In genomic region chr2:19359021-19359357, GRCh38 we compare ENCODE assay signal across 11 cellular contexts. TPM values are rescaled to one million over a fixed set of nuclear protein-coding genes. Genes with fewer than 3 reads are reported as not detected.
A peak's percentile ranks its signal among the peaks of the same experiment; 100 is the strongest.
DNase-seq lines count a peak whose midpoint lies in the region; ATAC-seq and TF ChIP-seq lines count a peak whose summit lies in the region.
"Had no signal": no experiment of that assay in that cellular context is flagged by ENCODE, and none has a peak within 500 bp of the region (broad histone marks: within the 10 kb centered on the region; RNA-seq: fewer than 3 reads in every experiment).

No MANE protein-coding gene starts in this region.

- H3K4me3 Mint-ChIP-seq in progenitor cell of endocrine pancreas (ENCODE audit: low read depth): peak overlapping the region; percentile 85

- intact Hi-C loops in right cardiac atrium (cut with DNase I): loop anchor here in 2 of 4 donors (10.0 kb wide), 2 partner anchors 364 to 374 kb away; no protein-coding TSS in a partner anchor
- intact Hi-C loops in left colon (cut with DNase I, micrococcal nuclease): no loop called here

- TF ChIP-seq CTCF in RWPE2 (IDR thresholded peaks at IDR 0.05; ENCODE audit: poor library complexity, severe bottlenecking) (no peak), progenitor cell of endocrine pancreas (IDR thresholded peaks at IDR 0.05; ENCODE audit: unreplicated experiment) (no peak)

- H3K4me3 ChIP-seq in BLaER1 treated with 17β-estradiol and CSF1 and Interleukin-3, amounts not matched to agents 10 nM and 100 nM: peak overlapping the region in 8 of 10 experiments; percentile 28 to 63 (median 46); a peak in 12 of 20 replicates
- peak overlapping the region; percentile 45 for H3K4me3 ChIP-seq in RWPE2 (ENCODE audit: severe bottlenecking)
- peak overlapping the region; percentile 54 for H3K4me3 ChIP-seq in right cardiac atrium (ENCODE audit: low read length)

- H3K9me3 Mint-ChIP-seq in progenitor cell of endocrine pancreas (ENCODE audit: low read depth): no peaks in the 10 kb centered on the region

- H3K4me2 ChIP-seq in BLaER1 treated with 17β-estradiol and CSF1 and Interleukin-3, amounts not matched to agents 10 nM and 100 nM: peak overlapping the region; percentile 46 to 91 (median 65); a peak in 21 of 22 replicates

- no peak overlapping the region for H3K9ac ChIP-seq in BLaER1 treated with 17β-estradiol and CSF1 and Interleukin-3, amounts not matched to agents 10 nM and 100 nM

- peaks cover 4% of the 10 kb centered on the region for H3K36me3 Mint-ChIP-seq in progenitor cell of endocrine pancreas (ENCODE audit: insufficient read depth)

- ATAC-seq in RWPE2 (ENCODE audit: low read depth) (no peak), right cardiac atrium (no peak), GM21360 (IDR thresholded peaks at IDR 0.05; ENCODE audit: unreplicated experiment) (no peak), left colon (no peak)

- H3K4me1 Mint-ChIP-seq in progenitor cell of endocrine pancreas (ENCODE audit: low read depth): peaks cover 32% of the 10 kb centered on the region

- H3K36me3 ChIP-seq in BLaER1 treated with 17β-estradiol and CSF1 and Interleukin-3, amounts not matched to agents 10 nM and 100 nM: no peaks in the 10 kb centered on the region
- H3K36me3 ChIP-seq in RWPE2 (ENCODE audit: low read depth): no peaks in the 10 kb centered on the region

- H3K27ac ChIP-seq in BLaER1 treated with 17β-estradiol and CSF1 and Interleukin-3, amounts not matched to agents 10 nM and 100 nM: no peak overlapping the region
- H3K27ac ChIP-seq in RWPE2 (ENCODE audit: poor library complexity, severe bottlenecking): peak overlapping the region; percentile 29
- peak overlapping the region; percentile 71 for H3K27ac ChIP-seq in right cardiac atrium (ENCODE audit: low read length)

- peaks cover 0 to 24% (median 6%) of the 10 kb centered on the region in 10 experiments; a peak in 11 of 20 replicates for H3K4me1 ChIP-seq in BLaER1 treated with 17β-estradiol and CSF1 and Interleukin-3, amounts not matched to agents 10 nM and 100 nM
- no peaks in the 10 kb centered on the region for H3K4me1 ChIP-seq in RWPE2 (ENCODE audit: insufficient read depth, poor library complexity, severe bottlenecking)
- peaks cover 6% of the 10 kb centered on the region for H3K4me1 ChIP-seq in right cardiac atrium (ENCODE audit: control insufficient read depth, insufficient read depth, low read length)

- H3K27ac Mint-ChIP-seq in progenitor cell of endocrine pancreas: no peak overlapping the region

- WGBS in right cardiac atrium: 16% methylated on average over 14 of the region's 14 CpGs

- H3K27me3 Mint-ChIP-seq in progenitor cell of endocrine pancreas: peaks cover 77% of the 10 kb centered on the region

- H4K20me1 ChIP-seq in BLaER1 treated with 17β-estradiol and CSF1 and Interleukin-3, amounts not matched to agents 10 nM and 100 nM: peaks cover 0 to 53% (median 8%) of the 10 kb centered on the region in 11 experiments; a peak in 9 of 22 replicates

- H3K27me3 ChIP-seq in BLaER1 treated with 17β-estradiol and CSF1 and Interleukin-3, amounts not matched to agents 10 nM and 100 nM: peaks cover 93 to 100% (median 100%) of the 10 kb centered on the region in 11 experiments
- H3K27me3 ChIP-seq in RWPE2 (ENCODE audit: insufficient read depth, poor library complexity, severe bottlenecking) (no peaks in the 10 kb centered on the region), right cardiac atrium (ENCODE audit: control insufficient read depth, insufficient read depth) (no peaks in the 10 kb centered on the region)

- DNase-seq in RWPE2 (ENCODE audit: low spot score): no peak
- no peak for DNase-seq in right cardiac atrium
- no peak for DNase-seq in progenitor cell of endocrine pancreas (ENCODE audit: low spot score, unreplicated experiment)
- no peak for DNase-seq in inferior parietal cortex (ENCODE audit: extremely low spot score)
- DNase-seq in NCI-H2029 (lab: John Stamatoyannopoulos, UW): no peak
- no peak for DNase-seq in left colon
- DNase-seq: activated effector memory CD4-positive, alpha-beta T cell treated with Interleukin-2 at 50 U/mL for 16 hours; NCI-H1436 had no signal

- H3K9me3 ChIP-seq in BLaER1 treated with 17β-estradiol and CSF1 and Interleukin-3, amounts not matched to agents 10 nM and 100 nM (replicated peaks in 1 of 11): peaks cover 22 to 63% (median 42%) of the 10 kb centered on the region in 11 experiments
- H3K9me3 ChIP-seq in RWPE2 (ENCODE audit: severe bottlenecking): no peaks in the 10 kb centered on the region
- H3K9me3 ChIP-seq in right cardiac atrium (ENCODE audit: control insufficient read depth, low read length): no peaks in the 10 kb centered on the region

RNA-seq across cellular contexts. Expression of gene OSR1, which starts 0.6 kb away (rescaled TPM):
- total RNA-seq in right cardiac atrium (10 to 100 TPM in 1 of 4 donors, 1 to 10 TPM in 3; 5.7 to 26.5 (median 8.7) TPM), progenitor cell of endocrine pancreas (10.3 and 10.7 TPM in 2 replicates), left colon (1 to 10 TPM; 1.3 to 4.1 TPM)
- polyA plus RNA-seq in right cardiac atrium: 9.6 TPM
- total RNA-seq: T-helper 1 cell treated with Interleukin-12 subunit alpha and Interleukin-12 subunit beta and Interleukin-4 antibody, amounts not matched to agents 30 ng/mL and 1 ng/mL, for 36 hours had no signal

Comparison
In these comparisons a context has a peak if more than half of its experiments do, and no peak if none do; other contexts are left out.
1. H3K27ac ChIP-seq: peak in RWPE2 (single experiment) and right cardiac atrium (single experiment); none in BLaER1 treated with 17β-estradiol and CSF1 and Interleukin-3, amounts not matched to agents 10 nM and 100 nM (0 of 11).
2. Peak in every context shown above with its lines, with median percentiles within 50 percentile points of each other: H3K4me3 ChIP-seq.